In genomic region chr5:88555658-88556057, GRCh38 we compare ENCODE assay signal across 14 cellular contexts.
A peak's percentile ranks its signal among the peaks of the same experiment; 100 is the strongest.
DNase-seq lines count a peak whose midpoint lies in the region; ATAC-seq and TF ChIP-seq lines count a peak whose summit lies in the region.
"Had no signal": no experiment of that assay in that cellular context is flagged by ENCODE, and none has a peak within 500 bp of the region (broad histone marks: within the 10 kb centered on the region; RNA-seq: fewer than 3 reads in every experiment).

No MANE protein-coding gene starts in this region.

- H3K9me3 ChIP-seq in neural cell (ENCODE audit: low read length) (no peaks in the 10 kb centered on the region), T-helper 17 cell (ENCODE audit: control insufficient read depth, low read length, poor library complexity, severe bottlenecking) (no peaks in the 10 kb centered on the region)

- no peaks in the 10 kb centered on the region for H3K79me2 ChIP-seq in GM23338 (replicated peaks; ENCODE audit: insufficient read depth)
- H3K79me2 ChIP-seq in neural cell (replicated peaks; ENCODE audit: insufficient read depth, low read length): peaks cover 10% of the 10 kb centered on the region

- H3K27ac ChIP-seq in GM23338 (ENCODE audit: low read depth) (no peak overlapping the region), neural cell (ENCODE audit: low read length) (peak overlapping the region; percentile 92)

- DNase-seq in GM23338 (ENCODE audit: low spot score) (peak; percentile 62), MV-4-11 (lab: John Stamatoyannopoulos, UW) (peak; percentile 3), UCSD-AML1 (lab: John Stamatoyannopoulos, UW; ENCODE audit: unreplicated experiment) (peak; percentile 5), T-helper 17 cell (no peak), 8988T (no peak)
- DNase-seq: immature natural killer cell; naive thymus-derived CD4-positive, alpha-beta T cell; NCI-H1930; stimulated activated CD4-positive, alpha-beta T cell treated with anti-CD3 and anti-CD28 coated beads, Interleukin-15, amount 100 ng/mL, for 24 hours had no signal

- H3F3A ChIP-seq in GM23338 (replicated peaks; ENCODE audit: low read depth): no peaks in the 10 kb centered on the region
- H3F3A ChIP-seq in neural cell (ENCODE audit: insufficient read depth, low read length, poor library complexity, severe bottlenecking): peaks cover 10% of the 10 kb centered on the region

- H3K27me3 Mint-ChIP-seq in GM23338 (ENCODE audit: insufficient read depth, low read depth, poor library complexity) (no peaks in the 10 kb centered on the region), T-helper 17 cell (peaks cover 21% of the 10 kb centered on the region)
- peaks cover 9% of the 10 kb centered on the region for H3K27me3 Mint-ChIP-seq in activated T-helper 17 cell treated with anti-CD3 and anti-CD28 coated beads, Interleukin-2, amount 50 U/mL, for 72 hours

- H3K4me2 ChIP-seq in GM23338: 0 out of 2 replicates have a peak overlapping the region, but pooled peaks have one; percentile 21
- H3K4me2 ChIP-seq in neural cell (ENCODE audit: low read length): peak overlapping the region; percentile 56

- H3K4me3 Mint-ChIP-seq in GM23338 (no peak overlapping the region), T-helper 17 cell (no peak overlapping the region)
- H3K4me3 Mint-ChIP-seq in activated T-helper 17 cell treated with anti-CD3 and anti-CD28 coated beads, Interleukin-2, amount 50 U/mL, for 72 hours: no peak overlapping the region
- H3K4me3 Mint-ChIP-seq: immature natural killer cell; naive thymus-derived CD4-positive, alpha-beta T cell had no signal

- H3K27me3 ChIP-seq in GM23338 (ENCODE audit: insufficient read depth) (no peaks in the 10 kb centered on the region), neural cell (ENCODE audit: insufficient read depth, low read depth, low read length) (no peaks in the 10 kb centered on the region)

- H3K9me3 Mint-ChIP-seq in GM23338: no peaks in the 10 kb centered on the region
- H3K9me3 Mint-ChIP-seq in activated T-helper 17 cell treated with anti-CD3 and anti-CD28 coated beads, Interleukin-2, amount 50 U/mL, for 72 hours: no peaks in the 10 kb centered on the region
- H3K9me3 Mint-ChIP-seq: activated T-helper 2 cell treated with anti-CD3 and anti-CD28 coated beads, Interferon-gamma antibody, Interleukin-2, Interleukin-4, amounts not matched to agents 10 μg/mL and 5 μg/mL and 100 μg/mL, durations not matched to agents 14 hours and 24 hours and 36 hours had no signal

- H3K4me1 Mint-ChIP-seq in GM23338 (peaks cover 41% of the 10 kb centered on the region), T-helper 17 cell (peaks cover 3% of the 10 kb centered on the region)
- H3K4me1 Mint-ChIP-seq in activated T-helper 17 cell treated with anti-CD3 and anti-CD28 coated beads, Interleukin-2, amount 50 U/mL, for 72 hours: no peaks in the 10 kb centered on the region

- TF ChIP-seq RAD21 in neural cell (conservative IDR thresholded peaks at IDR 0.05): peak; percentile 61

- no peaks in the 10 kb centered on the region for H3K9me2 ChIP-seq in GM23338 (ENCODE audit: insufficient read depth)
- H3K9me2 ChIP-seq in neural cell (ENCODE audit: insufficient read depth, low read length): no peaks in the 10 kb centered on the region

- TF ChIP-seq EP300 in neural cell (conservative IDR thresholded peaks at IDR 0.05; ENCODE audit: poor library complexity, severe bottlenecking): peak; percentile 82

- 0 out of 2 replicates have a peak overlapping the region, but pooled peaks have one; percentile 11 for H3K27ac Mint-ChIP-seq in GM23338
- no peak overlapping the region for H3K27ac Mint-ChIP-seq in activated T-helper 17 cell treated with anti-CD3 and anti-CD28 coated beads, Interleukin-2, amount 50 U/mL, for 72 hours
- no peak overlapping the region for H3K27ac Mint-ChIP-seq in T-helper 17 cell
- H3K27ac Mint-ChIP-seq: activated T-helper 2 cell treated with anti-CD3 and anti-CD28 coated beads, Interferon-gamma antibody, Interleukin-2, Interleukin-4, amounts not matched to agents 10 μg/mL and 5 μg/mL and 100 μg/mL, durations not matched to agents 14 hours and 24 hours and 36 hours; immature natural killer cell; naive thymus-derived CD4-positive, alpha-beta T cell had no signal

- no peaks in the 10 kb centered on the region for H4K20me1 ChIP-seq in GM23338 (replicated peaks; ENCODE audit: insufficient read depth)
- H4K20me1 ChIP-seq in neural cell (ENCODE audit: insufficient read depth): no peaks in the 10 kb centered on the region

- TF ChIP-seq CTCF in GM23338 (conservative IDR thresholded peaks at IDR 0.05; ENCODE audit: low read depth in 2 of 2): no peak
- no peak for TF ChIP-seq CTCF in neural cell (IDR thresholded peaks at IDR 0.05; ENCODE audit: poor library complexity, severe bottlenecking)

- no peak overlapping the region for H2AFZ ChIP-seq in GM23338
- peak overlapping the region; percentile 22 for H2AFZ ChIP-seq in neural cell (ENCODE audit: low read depth, low read length)

- ATAC-seq in GM23338 (peak; percentile 87), T-helper 17 cell (no peak), esophagus mucosa (no peak)
- no peak for ATAC-seq in activated T-helper 17 cell treated with anti-CD3 and anti-CD28 coated beads, Interleukin-2, amount 50 U/mL, for 72 hours (replicated peaks)
- ATAC-seq: activated CD4-positive, CD25-positive, alpha-beta regulatory T cell treated with anti-CD3 and anti-CD28 coated beads, Interleukin-2, amount 50 U/mL, for 24 hours; naive thymus-derived CD4-positive, alpha-beta T cell had no signal

- H3K36me3 ChIP-seq in GM23338 (ENCODE audit: insufficient read depth) (no peaks in the 10 kb centered on the region), neural cell (ENCODE audit: insufficient read depth, low read length) (no peaks in the 10 kb centered on the region)

- peak overlapping the region; percentile 65 for H3K9ac ChIP-seq in neural cell (ENCODE audit: low read length)

- H3K4me3 ChIP-seq in GM23338: no peak overlapping the region
- H3K4me3 ChIP-seq in neural cell (ENCODE audit: low read length): peak overlapping the region; percentile 44

- H3K36me3 Mint-ChIP-seq in GM23338 (ENCODE audit: low read depth) (no peaks in the 10 kb centered on the region), T-helper 17 cell (ENCODE audit: low read depth) (no peaks in the 10 kb centered on the region)
- no peaks in the 10 kb centered on the region for H3K36me3 Mint-ChIP-seq in activated T-helper 17 cell treated with anti-CD3 and anti-CD28 coated beads, Interleukin-2, amount 50 U/mL, for 72 hours (ENCODE audit: low read depth)
- H3K36me3 Mint-ChIP-seq: immature natural killer cell; naive thymus-derived CD4-positive, alpha-beta T cell had no signal

- H3K4me1 ChIP-seq in GM23338 (ENCODE audit: insufficient read depth): peaks cover 39% of the 10 kb centered on the region

TF ChIP-seq in GM23338, 12 proteins besides CTCF, POLR2A, EP300 and RAD21 (continues in another document):
- no peak for TF ChIP-seq CREB1 (CRISPR knock-in tag; IDR thresholded peaks at IDR 0.05; ENCODE audit: low read depth)
- TF ChIP-seq ZNF331 (CRISPR knock-in tag; IDR thresholded peaks at IDR 0.05; ENCODE audit: low read depth): no peak
- no peak for TF ChIP-seq EZH2 (IDR thresholded peaks at IDR 0.05; ENCODE audit: low read depth, unreplicated experiment)
- TF ChIP-seq EZH2phosphoT487 (IDR thresholded peaks at IDR 0.05; ENCODE audit: unreplicated experiment): no peak
- TF ChIP-seq NANOG (IDR thresholded peaks at IDR 0.05; ENCODE audit: borderline replicate concordance): no peak
- TF ChIP-seq JUNB (IDR thresholded peaks at IDR 0.05; ENCODE audit: unreplicated experiment): no peak

TF ChIP-seq in neural cell, 6 proteins besides CTCF, POLR2A, EP300 and RAD21:
- TF ChIP-seq SMC3 (conservative IDR thresholded peaks at IDR 0.05; ENCODE audit: poor library complexity): peak; percentile 49
- no peak for TF ChIP-seq MXI1 (conservative IDR thresholded peaks at IDR 0.05; ENCODE audit: poor library complexity, severe bottlenecking)
- TF ChIP-seq EZH2 (IDR thresholded peaks at IDR 0.05; ENCODE audit: borderline replicate concordance, insufficient read depth, low read length, poor library complexity, severe bottlenecking): no peak
- TF ChIP-seq REST (IDR thresholded peaks at IDR 0.05; ENCODE audit: borderline replicate concordance): peak; percentile 65
- TF ChIP-seq TAF1 (IDR thresholded peaks at IDR 0.05; ENCODE audit: low read depth): peak; percentile 74
- TF ChIP-seq POLR2AphosphoS5 (IDR thresholded peaks at IDR 0.05): peak; percentile 84
TF ChIP-seq in neural cell: peak in this region for 4.

Comparison
In these comparisons a context has a peak if more than half of its experiments do, and no peak if none do; other contexts are left out.
1. DNase-seq: peak in GM23338 (single experiment), MV-4-11 (single experiment) and UCSD-AML1 (single experiment); none in T-helper 17 cell (0 of 3) and 8988T (single experiment).